Comparison of ENCODE assay signal across 12 cellular contexts in the genomic region with DNA sequence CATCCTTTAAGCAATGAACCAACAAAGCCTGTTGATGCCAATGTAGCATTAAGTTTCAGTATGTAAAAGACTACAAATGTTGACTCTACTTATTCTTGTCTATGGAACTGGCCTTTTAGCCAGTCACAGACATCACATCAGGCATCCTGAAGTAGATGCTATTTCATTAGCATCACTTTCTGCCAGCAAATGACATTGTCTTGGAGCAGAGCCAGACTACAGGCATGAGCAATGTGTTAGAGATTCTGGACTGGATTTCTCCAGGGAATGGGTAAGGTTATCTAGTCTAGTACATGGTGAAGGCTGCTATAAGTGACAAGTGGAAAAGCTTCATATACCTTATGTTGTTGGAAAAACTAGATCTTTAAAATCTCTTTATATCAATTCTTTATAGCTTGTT.
DNase-seq lines count a peak whose midpoint lies in the region; ATAC-seq and TF ChIP-seq lines count a peak whose summit lies in the region.
"Had no signal": no experiment of that assay in that cellular context is flagged by ENCODE, and none has a peak within 500 bp of the region (broad histone marks: within the 10 kb centered on the region; RNA-seq: fewer than 3 reads in every experiment).

No MANE protein-coding gene starts in this region.

- no peak overlapping the region for H2BK15ac ChIP-seq in mesenchymal stem cell (ENCODE audit: low read depth, poor library complexity, severe bottlenecking)

- no peaks in the 10 kb centered on the region for H3K4me1 ChIP-seq in mesenchymal stem cell (ENCODE audit: control insufficient read depth, insufficient read depth, low read depth, low read length)

- H3K27me3 Mint-ChIP-seq in chondrocyte (ENCODE audit: low read depth), result peaks cover 15% of the 10 kb centered on the region
- H3K27me3 Mint-ChIP-seq: activated T-cell treated with anti-CD3 and anti-CD28 coated beads, Interleukin-2, amount 50 U/mL, for 24 hours; T-cell had no signal

- ATAC-seq in HG03025 (IDR thresholded peaks at IDR 0.05; ENCODE audit: low FRiP score, unreplicated experiment), result no peak
- ATAC-seq: stimulated activated effector memory CD8-positive, alpha-beta T cell treated with anti-CD3 and anti-CD28 coated beads, Interleukin-12 subunit alpha, Interleukin-12 subunit beta, amount 100 ng/mL, for 72 hours; T-cell had no signal

- H3K4ac ChIP-seq in mesenchymal stem cell (ENCODE audit: low read depth in 1 of 2, low read length in 2 of 2), result no peak overlapping the region

- H3K18ac ChIP-seq in mesenchymal stem cell (ENCODE audit: low read depth in 1 of 2, low read length in 2 of 2), result no peak overlapping the region

- H2BK5ac ChIP-seq in mesenchymal stem cell (ENCODE audit: low read depth, low read length, poor library complexity, severe bottlenecking), result no peak overlapping the region

- TF ChIP-seq CTCF in brain microvascular endothelial cell (IDR thresholded peaks at IDR 0.05; ENCODE audit: low read depth, low read length, missing control alignments) (no peak), chondrocyte (IDR thresholded peaks at IDR 0.05) (no peak)

- H4K91ac ChIP-seq in mesenchymal stem cell (ENCODE audit: low read length), result no peak overlapping the region

- peaks cover 3% of the 10 kb centered on the region for H3K4me1 Mint-ChIP-seq in chondrocyte (ENCODE audit: low read depth)
- H3K4me1 Mint-ChIP-seq: stimulated activated effector memory CD8-positive, alpha-beta T cell treated with anti-CD3 and anti-CD28 coated beads, Interleukin-12 subunit alpha, Interleukin-12 subunit beta, amount 100 ng/mL, for 72 hours; T-cell had no signal

- H3K79me1 ChIP-seq in mesenchymal stem cell (replicated peaks; ENCODE audit: low read length, poor library complexity, severe bottlenecking), result no peaks in the 10 kb centered on the region

- H3K27ac Mint-ChIP-seq in chondrocyte (ENCODE audit: unreplicated experiment), result no peak overlapping the region
- H3K27ac Mint-ChIP-seq: activated T-cell treated with anti-CD3 and anti-CD28 coated beads, Interleukin-2, amount 50 U/mL, for 24 hours; stimulated activated effector memory CD8-positive, alpha-beta T cell treated with anti-CD3 and anti-CD28 coated beads, Interleukin-12 subunit alpha, Interleukin-12 subunit beta, amount 100 ng/mL, for 72 hours; T-cell had no signal

- H3K14ac ChIP-seq in mesenchymal stem cell (ENCODE audit: low read length in 2 of 2), result no peak overlapping the region

- H3K27ac ChIP-seq in brain microvascular endothelial cell, result no peak overlapping the region
- no peak overlapping the region for H3K27ac ChIP-seq in mesenchymal stem cell (ENCODE audit: low read length, poor library complexity, severe bottlenecking)

- no peak overlapping the region for H3K9ac ChIP-seq in mesenchymal stem cell (ENCODE audit: low read length)

- peak; percentile 96 for DNase-seq in G401 (ENCODE audit: low spot score)
- peak; percentile 94 for DNase-seq in NCI-H2171 treated with DMSO at 0.1 percent for 48 hours (lab: John Stamatoyannopoulos, UW)
- peak; percentile 68 for DNase-seq in brain microvascular endothelial cell
- peak; percentile 30 for DNase-seq in mesenchymal stem cell
- no peak for DNase-seq in central memory CD4-positive, alpha-beta T cell
- no peak for DNase-seq in activated CD4-positive, alpha-beta T cell treated with anti-CD3 and anti-CD28 coated beads, Interleukin-2, amount 50 U/mL, for 4 hours
- DNase-seq in chondrocyte (ENCODE audit: low spot score), result no peak
- DNase-seq: activated T-cell treated with anti-CD3 and anti-CD28 coated beads, Interleukin-2, amount 50 U/mL, for 24 hours; DND-41; T-cell had no signal

- no peak overlapping the region for H2BK120ac ChIP-seq in mesenchymal stem cell (ENCODE audit: low read depth, low read length)

- no peaks in the 10 kb centered on the region for H3K36me3 Mint-ChIP-seq in chondrocyte (ENCODE audit: low read depth)
- H3K36me3 Mint-ChIP-seq: stimulated activated effector memory CD8-positive, alpha-beta T cell treated with anti-CD3 and anti-CD28 coated beads, Interleukin-12 subunit alpha, Interleukin-12 subunit beta, amount 100 ng/mL, for 72 hours; T-cell had no signal

- no peaks in the 10 kb centered on the region for H3K9me3 Mint-ChIP-seq in chondrocyte (ENCODE audit: low read depth)
- H3K9me3 Mint-ChIP-seq: activated T-cell treated with anti-CD3 and anti-CD28 coated beads, Interleukin-2, amount 50 U/mL, for 24 hours; T-cell had no signal

- H2BK12ac ChIP-seq in mesenchymal stem cell (ENCODE audit: low read length in 2 of 2), result no peak overlapping the region

- H3K36me3 ChIP-seq in brain microvascular endothelial cell (replicated peaks), result no peaks in the 10 kb centered on the region
- H3K36me3 ChIP-seq in mesenchymal stem cell (ENCODE audit: control insufficient read depth in 1 of 2, insufficient read depth in 2 of 2, low read depth in 1 of 2, low read length in 2 of 2), result no peaks in the 10 kb centered on the region

- H4K8ac ChIP-seq in mesenchymal stem cell (ENCODE audit: low read length), result no peak overlapping the region

- H3K27me3 ChIP-seq in brain microvascular endothelial cell (replicated peaks) (no peaks in the 10 kb centered on the region), mesenchymal stem cell (ENCODE audit: control insufficient read depth in 1 of 2, insufficient read depth in 1 of 2, low read length in 2 of 2) (no peaks in the 10 kb centered on the region)

- in situ Hi-C loops in G401 (cut with HindIII; ENCODE audit: low sequenced_read_pairs), result no loop called here
- in situ Hi-C loops in brain microvascular endothelial cell (cut with HindIII; ENCODE audit: low pct_ligation_motif_present, low sequenced_read_pairs), result no loop called here

- H2AK5ac ChIP-seq in mesenchymal stem cell (ENCODE audit: low read length, severe bottlenecking), result no peak overlapping the region

- H3K9me3 ChIP-seq in mesenchymal stem cell (ENCODE audit: control insufficient read depth, low read length), result no peaks in the 10 kb centered on the region

- H3K4me3 Mint-ChIP-seq in chondrocyte (ENCODE audit: unreplicated experiment), result no peak overlapping the region
- H3K4me3 Mint-ChIP-seq: activated T-cell treated with anti-CD3 and anti-CD28 coated beads, Interleukin-2, amount 50 U/mL, for 24 hours; stimulated activated effector memory CD8-positive, alpha-beta T cell treated with anti-CD3 and anti-CD28 coated beads, Interleukin-12 subunit alpha, Interleukin-12 subunit beta, amount 100 ng/mL, for 72 hours; T-cell had no signal

- H3K23ac ChIP-seq in mesenchymal stem cell (ENCODE audit: low read length in 2 of 2), result no peak overlapping the region

- no peak overlapping the region for H3K4me2 ChIP-seq in mesenchymal stem cell (ENCODE audit: low read length, poor library complexity, severe bottlenecking)

- H3K4me3 ChIP-seq in brain microvascular endothelial cell (ENCODE audit: low read depth, low read length) (no peak overlapping the region), mesenchymal stem cell (ENCODE audit: insufficient read depth in 1 of 2, low read depth in 1 of 2, low read length in 2 of 2) (no peak overlapping the region)

- no peak overlapping the region for H2AFZ ChIP-seq in mesenchymal stem cell (ENCODE audit: low read depth, low read length)

Comparison
In these comparisons a context has a peak if more than half of its experiments do, and no peak if none do; other contexts are left out.
1. DNase-seq: peak in G401 (single experiment), NCI-H2171 treated with DMSO at 0.1 percent for 48 hours (single experiment), brain microvascular endothelial cell (single experiment) and mesenchymal stem cell (single experiment); none in central memory CD4-positive, alpha-beta T cell (single experiment), activated CD4-positive, alpha-beta T cell treated with anti-CD3 and anti-CD28 coated beads, Interleukin-2, amount 50 U/mL, for 4 hours (0 of 2) and chondrocyte (single experiment).